In the genomic region with DNA sequence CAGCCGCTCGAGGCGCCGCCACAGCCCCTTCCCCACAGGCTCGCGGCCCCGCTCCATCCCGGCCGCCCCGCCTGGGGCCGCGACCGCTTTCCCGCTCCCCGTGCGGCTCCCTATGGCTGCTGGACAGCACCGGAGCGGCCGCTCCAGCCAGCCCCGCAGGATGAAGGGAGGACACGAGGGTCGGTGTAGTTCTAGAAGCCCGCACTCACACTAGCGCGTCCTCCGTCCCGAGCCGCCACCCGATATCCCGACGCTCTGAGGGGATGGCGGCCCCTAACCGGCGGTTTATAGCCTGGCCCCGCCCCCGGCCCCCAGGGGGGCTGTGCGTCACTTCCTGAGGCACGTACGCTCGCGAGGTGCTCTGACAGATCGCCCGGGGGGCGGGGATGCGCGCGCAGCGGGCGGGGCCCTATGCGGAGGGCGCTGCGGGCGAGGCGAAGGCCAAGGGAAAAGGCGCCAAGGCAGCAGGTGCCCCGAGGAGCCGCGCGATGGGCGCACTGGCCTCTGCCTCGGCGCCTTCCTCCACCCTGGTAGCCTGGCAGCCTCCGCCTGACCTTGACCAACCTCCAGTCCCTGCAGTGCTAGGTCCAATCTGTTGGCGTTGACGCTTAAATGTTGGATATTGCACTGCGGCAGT, we compare ENCODE assay signal across 8 cellular contexts. TPM values are rescaled to one million over a fixed set of nuclear protein-coding genes. Genes with fewer than 3 reads are reported as not detected.
A peak's percentile ranks its signal among the peaks of the same experiment; 100 is the strongest.
DNase-seq lines count a peak whose midpoint lies in the region; ATAC-seq and TF ChIP-seq lines count a peak whose summit lies in the region.

A gene (minus strand): TSS at position 257 of the 637 bp plus-strand sequence. CDS start 4,991 bp downstream, outside the sequence.

- H2AFZ ChIP-seq in neuron (ENCODE audit: low read depth, low read length) = peak within 1 kb of the TSS; percentile 98

- peak within 1 kb of the TSS; percentile 85 for H3K4me3 ChIP-seq in SJSA1
- H3K4me3 ChIP-seq in neuron (ENCODE audit: low read length) = peak within 1 kb of the TSS; percentile 86

- H3K27ac ChIP-seq in SJSA1 (peak within 1 kb of the TSS; percentile 73), foreskin keratinocyte (peak within 1 kb of the TSS; percentile 35)

- H3K36me3 ChIP-seq in SJSA1 = peaks cover 5% of the 10 kb centered on the region
- no peaks in the 10 kb centered on the region for H3K36me3 ChIP-seq in neuron (ENCODE audit: insufficient read depth, low read length)

- H3K4me1 ChIP-seq in SJSA1 (replicated peaks) = peaks cover 12% of the 10 kb centered on the region
- no peaks in the 10 kb centered on the region for H3K4me1 ChIP-seq in foreskin keratinocyte
- H3K4me1 ChIP-seq in neuron (ENCODE audit: insufficient read depth, low read length) = peaks cover 12% of the 10 kb centered on the region

- H3K27me3 ChIP-seq in SJSA1 (replicated peaks) = no peaks in the 10 kb centered on the region
- H3K27me3 ChIP-seq in foreskin keratinocyte = no peaks in the 10 kb centered on the region
- no peaks in the 10 kb centered on the region for H3K27me3 ChIP-seq in neuron (ENCODE audit: insufficient read depth, low read length)

- peak; percentile 89 for ATAC-seq in foreskin keratinocyte

- POLR2A ChIA-PET in HEK293T (lab: Yijun Ruan, JAX) = no interaction called here

- CTCF ChIA-PET in HEK293T (lab: Yijun Ruan, JAX) = no interaction called here

- peak; percentile 27 for TF ChIP-seq CTCF in foreskin keratinocyte (conservative IDR thresholded peaks at IDR 0.05)

- peak; percentile 100 for DNase-seq in GM03348 (ENCODE audit: low spot score)
- peak; percentile 94 for DNase-seq in HEK293T (ENCODE audit: extremely low spot score)
- peak; percentile 93 for DNase-seq in MV-4-11 (lab: John Stamatoyannopoulos, UW)
- peak; percentile 89 to 92 for DNase-seq in SJSA1 (ENCODE audit: low read depth in 1 of 2, low spot score in 2 of 2)
- DNase-seq in activated naive CD4-positive, alpha-beta T cell (lab: John Stamatoyannopoulos, UW) = peak; percentile 87 to 97 (median 91)
- DNase-seq in foreskin keratinocyte = peak; percentile 58 to 80
- DNase-seq in stromal cell of bone marrow (ENCODE audit: low read depth) = peak; percentile 76

- H3K9me3 ChIP-seq in SJSA1 (replicated peaks) (no peaks in the 10 kb centered on the region), neuron (ENCODE audit: low read length) (no peaks in the 10 kb centered on the region)

TF ChIP-seq in HEK293T, 16 proteins besides CTCF, POLR2A, EP300 and RAD21:
- TF ChIP-seq ELF4 (IDR thresholded peaks at IDR 0.05) (peak; percentile 34; the same call in 1 of the 2 replicates), ARNT (IDR thresholded peaks at IDR 0.05) (peak; percentile 59; the same call in 1 of the 2 replicates), SP1 (IDR thresholded peaks at IDR 0.05) (no peak), TARDBP (IDR thresholded peaks at IDR 0.05) (no peak), HDGF (IDR thresholded peaks at IDR 0.05; ENCODE audit: borderline replicate concordance) (no peak), L3MBTL2 (conservative IDR thresholded peaks at IDR 0.05) (peak; percentile 88), ZNF384 (IDR thresholded peaks at IDR 0.05) (no peak)

RNA-seq across cellular contexts. Expression of the gene that starts here (rescaled TPM):
- total RNA-seq in SJSA1 (2014; rRNA removed; shearing (Covaris generic)) = 77.3 and 92.3 TPM in 2 replicates
- total RNA-seq in foreskin keratinocyte = 44.6 and 52.3 TPM in 2 replicates
- 12.8 and 13.4 TPM in 2 replicates for polyA plus RNA-seq in foreskin keratinocyte

Comparison
In these comparisons a context has a peak if more than half of its experiments do, and no peak if none do; other contexts are left out.
1. Peak in every context shown above with its lines: DNase-seq, ATAC-seq, H3K4me3 ChIP-seq and H3K27ac ChIP-seq.